ENCODE assay signal across 8 cellular contexts in genomic region chr17:79803997-79804855, GRCh38. TPM values are rescaled to one million over a fixed set of nuclear protein-coding genes. Genes with fewer than 3 reads are reported as not detected.
A peak's percentile ranks its signal among the peaks of the same experiment; 100 is the strongest.
DNase-seq lines count a peak whose midpoint lies in the region; ATAC-seq and TF ChIP-seq lines count a peak whose summit lies in the region.

No MANE protein-coding gene starts in this region.

- H3K4me3 Mint-ChIP-seq in glutamatergic neuron (ENCODE audit: unreplicated experiment), result peak overlapping the region; percentile 64

- peaks cover 24% of the 10 kb centered on the region for H3K4me1 Mint-ChIP-seq in glutamatergic neuron (ENCODE audit: low read depth, unreplicated experiment)

- peaks cover 51% of the 10 kb centered on the region for H3K27me3 Mint-ChIP-seq in glutamatergic neuron (ENCODE audit: unreplicated experiment)

- H3K4me3 ChIP-seq in ACC112 (ENCODE audit: low read depth, low read length), result peak overlapping the region; percentile 58

- no peaks in the 10 kb centered on the region for H3K79me2 ChIP-seq in ACC112 (ENCODE audit: control insufficient read depth, insufficient read depth, low read length, unreplicated experiment)

- no peak overlapping the region for H3K27ac ChIP-seq in ACC112 (ENCODE audit: low read depth, low read length)

- peak; percentile 66 for ATAC-seq in GM18873 (IDR thresholded peaks at IDR 0.05; ENCODE audit: low FRiP score, unreplicated experiment)
- peak; percentile 65 for ATAC-seq in HG03460 (IDR thresholded peaks at IDR 0.05; ENCODE audit: unreplicated experiment)

- peaks cover 100% of the 10 kb centered on the region for H3K27me3 ChIP-seq in ACC112 (ENCODE audit: insufficient read depth, low read length)

- H3K36me3 Mint-ChIP-seq in glutamatergic neuron (ENCODE audit: unreplicated experiment), result peaks cover 3% of the 10 kb centered on the region

- DNase-seq in activated CD4-positive, alpha-beta T cell treated with anti-CD3 and anti-CD28 coated beads, Interleukin-2, amount 50 U/mL, for 24 hours (ENCODE audit: low read depth in 1 of 2, low spot score in 1 of 2), result peak; percentile 48 to 81
- DNase-seq in glutamatergic neuron, result peak; percentile 42
- peak; percentile 48 for DNase-seq in stimulated activated CD8-positive, alpha-beta memory T cell treated with anti-CD3 and anti-CD28 coated beads, Interleukin-7, amount 100 ng/mL, for 24 hours (ENCODE audit: low read depth)
- DNase-seq in SHP77 treated with DMSO at 0.1 percent for 48 hours (lab: John Stamatoyannopoulos, UW), result no peak
- DNase-seq in NCI-H2029 (lab: John Stamatoyannopoulos, UW), result no peak

- peaks cover 17% of the 10 kb centered on the region for H3K9me3 Mint-ChIP-seq in glutamatergic neuron (ENCODE audit: unreplicated experiment)

- no peaks in the 10 kb centered on the region for H3K36me3 ChIP-seq in ACC112 (ENCODE audit: insufficient read depth, low read length)

- H2AFZ ChIP-seq in ACC112 (ENCODE audit: low read length, unreplicated experiment), result no peak overlapping the region

- peaks cover 12% of the 10 kb centered on the region for H3K4me1 ChIP-seq in ACC112 (ENCODE audit: control insufficient read depth, insufficient read depth, low read length, unreplicated experiment)

- TF ChIP-seq CTCF in glutamatergic neuron (IDR thresholded peaks at IDR 0.05; ENCODE audit: partially characterized antibody, unreplicated experiment), result no peak

- H3K27ac Mint-ChIP-seq in glutamatergic neuron (ENCODE audit: unreplicated experiment), result no peak overlapping the region

RNA-seq across cellular contexts. Expression of gene CBX8, which starts 7.3 kb away (rescaled TPM):
- 13.8 TPM for total RNA-seq in glutamatergic neuron (ENCODE audit: unreplicated experiment)

RNA-seq across cellular contexts. Expression of gene CBX2, which starts 26.3 kb away (rescaled TPM):
- 78.8 TPM for total RNA-seq in glutamatergic neuron (ENCODE audit: unreplicated experiment)

RNA-seq across cellular contexts. Expression of gene CBX4, which starts 35.0 kb away (rescaled TPM):
- total RNA-seq in glutamatergic neuron (ENCODE audit: unreplicated experiment), result 19.3 TPM

Comparison
In these comparisons a context has a peak if more than half of its experiments do, and no peak if none do; other contexts are left out.
1. DNase-seq: peak in activated CD4-positive, alpha-beta T cell treated with anti-CD3 and anti-CD28 coated beads, Interleukin-2, amount 50 U/mL, for 24 hours (2 of 2), glutamatergic neuron (single experiment) and stimulated activated CD8-positive, alpha-beta memory T cell treated with anti-CD3 and anti-CD28 coated beads, Interleukin-7, amount 100 ng/mL, for 24 hours (single experiment); none in SHP77 treated with DMSO at 0.1 percent for 48 hours (single experiment) and NCI-H2029 (single experiment).